Comparison of ENCODE assay signal across 1 cellular context in the genomic region with DNA sequence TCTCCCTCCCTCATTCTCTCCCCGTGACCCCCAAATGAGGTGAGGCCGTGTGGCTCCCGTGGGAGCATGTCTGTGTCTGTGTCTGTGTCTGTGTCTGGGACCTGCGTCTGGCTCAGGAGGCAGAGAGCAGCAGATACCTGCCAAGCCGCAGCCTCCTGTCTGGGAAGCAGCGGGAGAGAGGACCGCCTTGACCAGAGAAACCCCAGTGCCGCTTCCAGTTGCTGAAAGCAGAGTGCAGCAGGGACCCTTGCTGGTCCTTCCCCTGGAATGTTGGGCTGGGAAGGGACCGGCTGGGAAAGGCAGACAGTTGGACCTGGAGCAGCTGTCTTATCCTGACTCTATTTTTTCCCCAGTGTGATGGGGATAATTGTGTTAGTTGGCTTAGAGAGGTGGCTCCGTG.
TF ChIP-seq lines count a peak whose summit lies in the region.

No MANE protein-coding gene starts in this region.

TF ChIP-seq in A549, 52 proteins besides CTCF, POLR2A, EP300 and RAD21 (continued from another document):
- TF ChIP-seq, protein P1, sequence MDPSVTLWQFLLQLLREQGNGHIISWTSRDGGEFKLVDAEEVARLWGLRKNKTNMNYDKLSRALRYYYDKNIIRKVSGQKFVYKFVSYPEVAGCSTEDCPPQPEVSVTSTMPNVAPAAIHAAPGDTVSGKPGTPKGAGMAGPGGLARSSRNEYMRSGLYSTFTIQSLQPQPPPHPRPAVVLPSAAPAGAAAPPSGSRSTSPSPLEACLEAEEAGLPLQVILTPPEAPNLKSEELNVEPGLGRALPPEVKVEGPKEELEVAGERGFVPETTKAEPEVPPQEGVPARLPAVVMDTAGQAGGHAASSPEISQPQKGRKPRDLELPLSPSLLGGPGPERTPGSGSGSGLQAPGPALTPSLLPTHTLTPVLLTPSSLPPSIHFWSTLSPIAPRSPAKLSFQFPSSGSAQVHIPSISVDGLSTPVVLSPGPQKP (IDR thresholded peaks at IDR 0.05; ENCODE audit: low read depth, low read length): no peak
- no peak for TF ChIP-seq HOXB5 (CRISPR knock-in tag; IDR thresholded peaks at IDR 0.05)
- no peak for TF ChIP-seq E2F6 (IDR thresholded peaks at IDR 0.05; ENCODE audit: borderline replicate concordance, low read depth)
- no peak for TF ChIP-seq ESRRA (IDR thresholded peaks at IDR 0.05; ENCODE audit: borderline replicate concordance, low read length)
- no peak for TF ChIP-seq FOSB (CRISPR knock-in tag; IDR thresholded peaks at IDR 0.05)
- no peak for TF ChIP-seq FOXS1 (CRISPR knock-in tag; IDR thresholded peaks at IDR 0.05)
- TF ChIP-seq JUN (IDR thresholded peaks at IDR 0.05): no peak
- no peak for TF ChIP-seq MAX (IDR thresholded peaks at IDR 0.05)
- no peak for TF ChIP-seq MYC (IDR thresholded peaks at IDR 0.05; ENCODE audit: borderline replicate concordance, low read length)
- no peak for TF ChIP-seq TP53 (CRISPR knock-in tag; IDR thresholded peaks at IDR 0.05)
- no peak for TF ChIP-seq MAFK (IDR thresholded peaks at IDR 0.05; ENCODE audit: partially characterized antibody)
- TF ChIP-seq CBX2 (IDR thresholded peaks at IDR 0.05; ENCODE audit: borderline replicate concordance, low read depth): no peak
- TF ChIP-seq KDM1A (IDR thresholded peaks at IDR 0.05; ENCODE audit: low read depth): no peak
